In the genomic region with DNA sequence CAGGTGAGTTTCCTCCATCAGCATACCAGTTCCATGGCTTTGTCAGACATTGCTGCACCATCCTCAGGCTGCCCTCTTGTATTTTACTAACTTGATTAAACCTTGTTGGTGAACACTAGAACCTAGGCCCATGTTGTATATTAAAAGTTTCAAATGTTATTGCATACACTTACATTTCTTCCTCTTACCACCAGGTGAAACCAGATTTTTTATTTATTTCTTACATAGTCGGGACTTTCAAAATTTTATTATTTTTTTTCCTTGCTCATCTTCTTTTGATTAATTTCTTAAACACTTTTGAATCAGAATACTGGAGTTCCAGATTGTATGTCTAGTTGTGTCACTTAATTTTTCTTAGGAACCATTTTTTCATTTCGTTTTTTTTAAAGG, we compare ENCODE assay signal across 16 cellular contexts.
"Had no signal": no experiment of that assay in that cellular context is flagged by ENCODE, and none has a peak within 500 bp of the region (broad histone marks: within the 10 kb centered on the region; RNA-seq: fewer than 3 reads in every experiment).

No MANE protein-coding gene starts in this region.

- DNase-seq: activated CD4-positive, alpha-beta T cell treated with anti-CD3 and anti-CD28 coated beads, Interleukin-2, amount 10 ng/mL, durations not matched to agents 24 days and 14 days; activated CD8-positive, alpha-beta memory T cell treated with anti-CD3 and anti-CD28 coated beads for 24 hours; activated naive CD4-positive, alpha-beta T cell; adrenal gland; effector memory CD4-positive, alpha-beta T cell; heart left ventricle; mesendoderm; ovary; sigmoid colon; spleen; T-helper 17 cell; thyroid gland had no signal

- H3K27me3 Mint-ChIP-seq: activated CD4-positive, alpha-beta T cell treated with anti-CD3 and anti-CD28 coated beads, Interleukin-2, amount 10 ng/mL, durations not matched to agents 24 days and 14 days; dendritic cell treated with granulocyte-macrophage colony-stimulating factor and Interleukin-4, amounts not matched to agents 40 ng/mL and 50 ng/mL, for 4 days; T-helper 17 cell had no signal

- H3K27ac ChIP-seq: adrenal gland, epithelial cell of prostate, heart left ventricle, neural progenitor cell, ovary, sigmoid colon, spleen, thyroid gland, vagina had no signal

- H3K4me3 Mint-ChIP-seq: activated CD4-positive, alpha-beta T cell treated with anti-CD3 and anti-CD28 coated beads, Interleukin-2, amount 10 ng/mL, durations not matched to agents 24 days and 14 days; dendritic cell treated with granulocyte-macrophage colony-stimulating factor and Interleukin-4, amounts not matched to agents 40 ng/mL and 50 ng/mL, for 4 days; neural progenitor cell; T-helper 17 cell had no signal

- H3K9me3 ChIP-seq: adrenal gland, heart left ventricle, ovary, sigmoid colon, spleen, thyroid gland, vagina had no signal

- H3K4me2 ChIP-seq: neural progenitor cell had no signal

- H2AFZ ChIP-seq: neural progenitor cell had no signal

- H3K27ac Mint-ChIP-seq: activated CD4-positive, alpha-beta T cell treated with anti-CD3 and anti-CD28 coated beads, Interleukin-2, amount 10 ng/mL, durations not matched to agents 24 days and 14 days; dendritic cell treated with granulocyte-macrophage colony-stimulating factor and Interleukin-4, amounts not matched to agents 40 ng/mL and 50 ng/mL, for 4 days; neural progenitor cell; T-helper 17 cell had no signal

- ATAC-seq: heart left ventricle, T-helper 17 cell had no signal

- H3K9me3 Mint-ChIP-seq: activated CD4-positive, alpha-beta T cell treated with anti-CD3 and anti-CD28 coated beads, Interleukin-2, amount 10 ng/mL, durations not matched to agents 24 days and 14 days; dendritic cell treated with granulocyte-macrophage colony-stimulating factor and Interleukin-4, amounts not matched to agents 40 ng/mL and 50 ng/mL, for 4 days; neural progenitor cell had no signal

- H3K9ac ChIP-seq: neural progenitor cell had no signal

- H3K27me3 ChIP-seq: adrenal gland, heart left ventricle, neural progenitor cell, ovary, sigmoid colon, thyroid gland, vagina had no signal
